ENCODE assay signal across 8 cellular contexts in genomic region chr5:68289576-68289975, GRCh38.
DNase-seq lines count a peak whose midpoint lies in the region; ATAC-seq and TF ChIP-seq lines count a peak whose summit lies in the region.

No MANE protein-coding gene starts in this region.

- H3K27me3 Mint-ChIP-seq in neural crest cell (ENCODE audit: low read depth) = no peaks in the 10 kb centered on the region

- POLR2A ChIA-PET in IMR-90 (lab: Charles Lee; ENCODE audit: unreplicated experiment) = no interaction called here

- no peak overlapping the region for H2BK20ac ChIP-seq in IMR-90 (ENCODE audit: low read depth, low read length)

- intact Hi-C loops in IMR-90 (cut with micrococcal nuclease) = loop anchor here (2.0 to 5.0 kb wide), 3 partner anchors 259 to 718 kb away; no protein-coding TSS in a partner anchor

- no peak overlapping the region for H2AK9ac ChIP-seq in IMR-90 (replicated peaks; ENCODE audit: low read depth, low read length, poor library complexity)

- H3K36me3 ChIP-seq in IMR-90 (ENCODE audit: control insufficient read depth, insufficient read depth, low read length) (peaks cover 2% of the 10 kb centered on the region; the same call in 1 of the 2 replicates), endocrine pancreas (ENCODE audit: control insufficient read depth, insufficient read depth, low read length) (no peaks in the 10 kb centered on the region)

- H3K56ac ChIP-seq in IMR-90 (ENCODE audit: extremely low read depth, insufficient read depth, low read length) = no peak overlapping the region

- no peak overlapping the region for H3K4ac ChIP-seq in IMR-90 (ENCODE audit: low read depth, low read length)

- no TSS peak for BruUV-seq in IMR-90 (replicated peaks; lab: Mats Ljungman, UMichigan)

- no peak for DNase-seq in AG10803 (ENCODE audit: low read depth)
- DNase-seq in IMR-90 = no peak
- DNase-seq in neural crest cell (ENCODE audit: low read depth, low spot score) = no peak
- DNase-seq in stimulated activated CD4-positive, alpha-beta T cell treated with anti-CD3 and anti-CD28 coated beads, Interleukin-2, amount 100 ng/mL, for 48 hours = no peak
- DNase-seq in 8988T = no peak
- no peak for DNase-seq in stimulated activated naive CD4-positive, alpha-beta T cell treated with Interleukin-2 at 50 U/mL for 16 hours (lab: John Stamatoyannopoulos, UW)
- no peak for DNase-seq in SW480 (ENCODE audit: low spot score)

- H3K18ac ChIP-seq in IMR-90 (ENCODE audit: low read depth, low read length) = no peak overlapping the region

- peaks cover 65% of the 10 kb centered on the region for H3K4me1 Mint-ChIP-seq in neural crest cell

- no peak overlapping the region for H2BK5ac ChIP-seq in IMR-90 (ENCODE audit: low read depth, low read length, poor library complexity, severe bottlenecking)

- no peaks in the 10 kb centered on the region for H4K20me1 ChIP-seq in IMR-90 (ENCODE audit: insufficient read depth, low read length)

- H4K91ac ChIP-seq in IMR-90 (ENCODE audit: insufficient read depth, low read depth, low read length) = no peak overlapping the region

- no peak for TF ChIP-seq RAD21 in IMR-90 (IDR thresholded peaks at IDR 0.05; ENCODE audit: low read length)

- peaks cover 11% of the 10 kb centered on the region for H3K36me3 Mint-ChIP-seq in neural crest cell (ENCODE audit: low read depth)

- no peak overlapping the region for H2BK15ac ChIP-seq in IMR-90 (ENCODE audit: low read depth, low read length)

- peaks cover 7% of the 10 kb centered on the region for H3K4me1 ChIP-seq in IMR-90 (ENCODE audit: control insufficient read depth, insufficient read depth, low read length)
- H3K4me1 ChIP-seq in endocrine pancreas (ENCODE audit: control insufficient read depth, insufficient read depth, low read length) = peaks cover 46% of the 10 kb centered on the region

- H3K27me3 ChIP-seq in IMR-90 (ENCODE audit: control insufficient read depth, insufficient read depth, low read length) (no peaks in the 10 kb centered on the region), endocrine pancreas (ENCODE audit: control insufficient read depth, insufficient read depth, low read length) (no peaks in the 10 kb centered on the region)

- no peak overlapping the region for H2BK120ac ChIP-seq in IMR-90 (ENCODE audit: low read depth, low read length)

- no peak for TF ChIP-seq CTCF in AG10803 (conservative IDR thresholded peaks at IDR 0.05; ENCODE audit: low read length)
- TF ChIP-seq CTCF in IMR-90 (conservative IDR thresholded peaks at IDR 0.05; ENCODE audit: low read depth, low read length) = no peak
- TF ChIP-seq CTCF in neural crest cell (conservative IDR thresholded peaks at IDR 0.05) = no peak

- peak overlapping the region; percentile 87 for H3K4me3 Mint-ChIP-seq in neural crest cell

- no peaks in the 10 kb centered on the region for H3K9me3 Mint-ChIP-seq in neural crest cell

- H4K5ac ChIP-seq in IMR-90 (ENCODE audit: low read depth, low read length) = no peak overlapping the region

- no CpG with 5 or more reads among the region's 3 CpGs for WGBS in IMR-90 (ENCODE audit: extremely low coverage in 2 of 2, insufficient read length in 1 of 2), 2 experiments

- H2AK5ac ChIP-seq in IMR-90 (ENCODE audit: low read depth, low read length) = no peak overlapping the region

- H3K9ac ChIP-seq in IMR-90 (ENCODE audit: low read depth, low read length) (no peak overlapping the region), endocrine pancreas (ENCODE audit: control insufficient read depth, insufficient read depth, low read length) (no peak overlapping the region)

- H3K23ac ChIP-seq in IMR-90 (ENCODE audit: low read depth, low read length) = no peak overlapping the region

- CTCF ChIA-PET in IMR-90 (lab: Yijun Ruan, JAX) = interaction anchor here (1.0 kb wide), 1 partner anchor 171 kb away, joined by 3 read pairs; no protein-coding TSS in a partner anchor

- H2AFZ ChIP-seq in IMR-90 (replicated peaks; ENCODE audit: low read length, poor library complexity) = no peak overlapping the region

- no peak for TF ChIP-seq POLR2A in IMR-90 (IDR thresholded peaks at IDR 0.05; ENCODE audit: low read depth, low read length)

- H3K9me3 ChIP-seq in IMR-90 (ENCODE audit: control insufficient read depth, insufficient read depth, low read length) (no peaks in the 10 kb centered on the region), endocrine pancreas (ENCODE audit: control insufficient read depth, low read length) (no peaks in the 10 kb centered on the region)

- no peak overlapping the region for H3K27ac ChIP-seq in IMR-90 (ENCODE audit: insufficient read depth, low read length)

- no peak overlapping the region for H4K8ac ChIP-seq in IMR-90 (ENCODE audit: low read depth in 2 of 2, low read length in 2 of 2)

- dilution Hi-C loops in IMR-90 (cut with HindIII; ENCODE audit: low sequenced_read_pairs, unreplicated experiment) = no loop called here

- no peak overlapping the region for H3K14ac ChIP-seq in IMR-90 (replicated peaks; ENCODE audit: low read depth, low read length)

- H3K4me2 ChIP-seq in IMR-90 (ENCODE audit: low read depth, low read length) = no peak overlapping the region

- peak overlapping the region; percentile 36 for H3K27ac Mint-ChIP-seq in neural crest cell (ENCODE audit: unreplicated experiment)

- H3K4me3 ChIP-seq in AG10803 (ENCODE audit: low read length) (peak overlapping the region; percentile 4), IMR-90 (ENCODE audit: insufficient read depth, low read depth, low read length) (no peak overlapping the region), endocrine pancreas (ENCODE audit: control insufficient read depth, insufficient read depth, low read length) (peak overlapping the region; percentile 50)

- in situ Hi-C loops in IMR-90 (cut with MboI; ENCODE audit: low sequenced_read_pairs) = loop anchor here (5.0 kb wide), 2 partner anchors 173 to 673 kb away; no protein-coding TSS in a partner anchor

- no peaks in the 10 kb centered on the region for H3K9me1 ChIP-seq in IMR-90 (ENCODE audit: insufficient read depth, low read length)

- H3K79me1 ChIP-seq in IMR-90 (ENCODE audit: low read depth in 1 of 2, low read length in 2 of 2) = peaks cover 8 to 14% of the 10 kb centered on the region in 2 experiments; a peak in 3 of 4 replicates

- ATAC-seq in IMR-90 (ENCODE audit: low read depth) = no peak

TF ChIP-seq in IMR-90, 13 proteins besides CTCF, POLR2A, EP300 and RAD21:
- TF ChIP-seq CEBPB (IDR thresholded peaks at IDR 0.05; ENCODE audit: low read depth, low read length) (peak; percentile 18; the same call in 1 of the 2 replicates), MAZ (IDR thresholded peaks at IDR 0.05; ENCODE audit: borderline replicate concordance, low read depth, low read length) (no peak)
